In the genomic region with DNA sequence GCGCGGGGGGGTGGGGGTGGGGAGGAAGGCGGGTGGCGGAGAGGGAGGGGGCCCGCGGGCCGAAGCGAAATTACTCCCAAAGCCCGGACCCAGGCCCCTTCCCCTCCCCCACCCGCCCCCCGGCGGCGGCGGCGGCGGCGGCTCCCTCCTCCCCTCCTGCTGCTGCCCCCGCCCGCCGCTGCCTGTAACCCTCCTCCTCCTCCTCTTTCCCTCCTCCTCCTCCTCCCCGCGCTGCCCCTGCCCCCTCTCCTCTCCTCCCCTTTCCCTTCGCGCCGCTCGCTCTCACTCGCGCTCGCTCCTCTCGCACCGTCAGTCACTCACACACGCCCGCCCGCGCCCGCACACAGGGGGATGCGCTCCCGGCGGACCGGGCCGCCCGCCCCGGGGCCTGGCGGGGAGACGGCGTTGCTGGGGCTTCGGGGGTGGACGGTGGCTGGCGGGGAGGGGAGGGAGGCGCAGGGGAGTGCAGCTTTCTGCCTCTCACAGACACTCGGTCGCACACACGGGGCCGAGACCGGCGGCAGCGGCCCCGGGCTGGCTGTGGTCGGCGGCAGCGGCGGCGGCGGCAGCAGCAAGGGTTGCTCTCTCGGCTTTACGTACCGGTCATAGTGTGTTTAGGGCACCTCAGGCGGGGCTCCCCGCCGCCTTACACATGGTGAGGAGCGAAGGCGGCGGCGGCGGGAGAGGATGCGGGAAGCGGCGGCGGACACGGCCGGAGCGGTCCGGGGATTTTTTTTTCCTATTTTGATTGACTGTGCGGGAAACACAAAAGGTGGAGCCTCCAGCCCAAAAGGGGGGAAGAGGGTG, we compare ENCODE assay signal across 8 cellular contexts. TPM values are rescaled to one million over a fixed set of nuclear protein-coding genes. Genes with fewer than 3 reads are reported as not detected.
DNase-seq lines count a peak whose midpoint lies in the region; ATAC-seq and TF ChIP-seq lines count a peak whose summit lies in the region.

No MANE protein-coding gene starts in this region.

- intact Hi-C loops in left cardiac atrium (cut with DNase I): loop anchor here in 1 of 2 donors (5.0 kb wide), 1 partner anchor 78 kb away; no protein-coding TSS in a partner anchor

- POLR2A ChIA-PET in T-cell (lab: Charles Lee): interaction anchor here (0.5 to 0.6 kb wide), 2 partner anchors 81 to 279 kb away, joined by 3 to 4 read pairs; no protein-coding TSS in a partner anchor

- H3K4me1 Mint-ChIP-seq in GM23338 (peaks cover 38% of the 10 kb centered on the region), T-cell (peaks cover 37 to 45% (median 44%) of the 10 kb centered on the region in 3 donors), progenitor cell of endocrine pancreas (ENCODE audit: low read depth) (peaks cover 30% of the 10 kb centered on the region)

- H3K9me2 ChIP-seq in GM23338 (ENCODE audit: insufficient read depth): no peaks in the 10 kb centered on the region

- H3K27ac ChIP-seq in GM23338 (ENCODE audit: low read depth) (peak overlapping the region; percentile 97), urinary bladder (ENCODE audit: low read depth) (peak overlapping the region; percentile 100)

- WGBS in urinary bladder: under 1% methylated on average over 73 of the region's 84 CpGs

- H3K27ac Mint-ChIP-seq in GM23338: peak overlapping the region; percentile 98
- H3K27ac Mint-ChIP-seq in T-cell: peak overlapping the region; percentile 95 to 97
- H3K27ac Mint-ChIP-seq in progenitor cell of endocrine pancreas: peak overlapping the region; percentile 99

- H3K36me3 ChIP-seq in GM23338 (ENCODE audit: insufficient read depth) (0 out of 2 replicates have a peak, but pooled peaks cover 5% of the 10 kb centered on the region), urinary bladder (ENCODE audit: insufficient read depth) (no peaks in the 10 kb centered on the region)

- H3K9me3 Mint-ChIP-seq in GM23338 (peaks cover 4% of the 10 kb centered on the region; the same call in 2 of the 3 replicates), T-cell (peaks cover 0 to 3% (median 0%) of the 10 kb centered on the region in 3 donors), progenitor cell of endocrine pancreas (ENCODE audit: low read depth) (no peaks in the 10 kb centered on the region)

- H3F3A ChIP-seq in GM23338 (replicated peaks; ENCODE audit: low read depth): no peaks in the 10 kb centered on the region; the same call in 1 of the 2 replicates

- H4K20me1 ChIP-seq in GM23338 (replicated peaks; ENCODE audit: insufficient read depth): peaks cover 11% of the 10 kb centered on the region

- H3K36me3 Mint-ChIP-seq in GM23338 (ENCODE audit: low read depth) (peaks cover 30% of the 10 kb centered on the region), T-cell (peaks cover 20% of the 10 kb centered on the region), progenitor cell of endocrine pancreas (ENCODE audit: insufficient read depth) (peaks cover 11% of the 10 kb centered on the region)

- peak overlapping the region; percentile 72 for H3K4me3 ChIP-seq in GM23338
- peak overlapping the region; percentile 97 for H3K4me3 ChIP-seq in urinary bladder (ENCODE audit: low read depth, low read length)

- H3K4me3 Mint-ChIP-seq in GM23338: peak overlapping the region; percentile 91
- H3K4me3 Mint-ChIP-seq in T-cell: peak overlapping the region; percentile 97 to 98 (median 98)
- peak overlapping the region; percentile 97 for H3K4me3 Mint-ChIP-seq in progenitor cell of endocrine pancreas (ENCODE audit: low read depth)

- H3K79me2 ChIP-seq in GM23338 (replicated peaks; ENCODE audit: insufficient read depth): peaks cover 49% of the 10 kb centered on the region

- peak; percentile 41 for ATAC-seq in GM23338
- peak; percentile 45 to 54 (median 48) for ATAC-seq in T-cell (replicated peaks in 1 of 4)
- peak; percentile 82 to 87 for ATAC-seq in left cardiac atrium

- DNase-seq in DMS79 (lab: John Stamatoyannopoulos, UW): peak; percentile 59
- peak; percentile 79 for DNase-seq in GM23338 (ENCODE audit: low spot score)
- DNase-seq in NAMALWA (ENCODE audit: low spot score): peak; percentile 83
- DNase-seq in T-cell: peak; percentile 69 to 92 (median 84)
- peak; percentile 88 for DNase-seq in amniotic epithelial cell (ENCODE audit: low read depth)
- peak; percentile 90 for DNase-seq in left cardiac atrium
- peak; percentile 74 for DNase-seq in progenitor cell of endocrine pancreas (ENCODE audit: low spot score, unreplicated experiment)

- H3K4me2 ChIP-seq in GM23338: peak overlapping the region; percentile 80

- H2AFZ ChIP-seq in GM23338: no peak overlapping the region

- H3K27me3 ChIP-seq in GM23338 (ENCODE audit: insufficient read depth): no peaks in the 10 kb centered on the region

- H3K4me1 ChIP-seq in GM23338 (ENCODE audit: insufficient read depth) (peaks cover 30% of the 10 kb centered on the region), urinary bladder (ENCODE audit: insufficient read depth) (no peaks in the 10 kb centered on the region)

- H3K27me3 Mint-ChIP-seq in GM23338 (ENCODE audit: insufficient read depth, low read depth, poor library complexity) (peaks cover 11% of the 10 kb centered on the region), T-cell (no peaks in the 10 kb centered on the region), progenitor cell of endocrine pancreas (no peaks in the 10 kb centered on the region)

- TF ChIP-seq CTCF in GM23338 (conservative IDR thresholded peaks at IDR 0.05; ENCODE audit: low read depth in 2 of 2) (no peak), progenitor cell of endocrine pancreas (IDR thresholded peaks at IDR 0.05; ENCODE audit: unreplicated experiment) (no peak)

- CTCF ChIA-PET in T-cell (lab: Charles Lee): no interaction called here

TF ChIP-seq in GM23338, 12 proteins besides CTCF, POLR2A, EP300 and RAD21 (continues in another document):
- peak; percentile 74 for TF ChIP-seq POLR2AphosphoS5 (IDR thresholded peaks at IDR 0.05; ENCODE audit: low read depth)
- TF ChIP-seq, protein P1, sequence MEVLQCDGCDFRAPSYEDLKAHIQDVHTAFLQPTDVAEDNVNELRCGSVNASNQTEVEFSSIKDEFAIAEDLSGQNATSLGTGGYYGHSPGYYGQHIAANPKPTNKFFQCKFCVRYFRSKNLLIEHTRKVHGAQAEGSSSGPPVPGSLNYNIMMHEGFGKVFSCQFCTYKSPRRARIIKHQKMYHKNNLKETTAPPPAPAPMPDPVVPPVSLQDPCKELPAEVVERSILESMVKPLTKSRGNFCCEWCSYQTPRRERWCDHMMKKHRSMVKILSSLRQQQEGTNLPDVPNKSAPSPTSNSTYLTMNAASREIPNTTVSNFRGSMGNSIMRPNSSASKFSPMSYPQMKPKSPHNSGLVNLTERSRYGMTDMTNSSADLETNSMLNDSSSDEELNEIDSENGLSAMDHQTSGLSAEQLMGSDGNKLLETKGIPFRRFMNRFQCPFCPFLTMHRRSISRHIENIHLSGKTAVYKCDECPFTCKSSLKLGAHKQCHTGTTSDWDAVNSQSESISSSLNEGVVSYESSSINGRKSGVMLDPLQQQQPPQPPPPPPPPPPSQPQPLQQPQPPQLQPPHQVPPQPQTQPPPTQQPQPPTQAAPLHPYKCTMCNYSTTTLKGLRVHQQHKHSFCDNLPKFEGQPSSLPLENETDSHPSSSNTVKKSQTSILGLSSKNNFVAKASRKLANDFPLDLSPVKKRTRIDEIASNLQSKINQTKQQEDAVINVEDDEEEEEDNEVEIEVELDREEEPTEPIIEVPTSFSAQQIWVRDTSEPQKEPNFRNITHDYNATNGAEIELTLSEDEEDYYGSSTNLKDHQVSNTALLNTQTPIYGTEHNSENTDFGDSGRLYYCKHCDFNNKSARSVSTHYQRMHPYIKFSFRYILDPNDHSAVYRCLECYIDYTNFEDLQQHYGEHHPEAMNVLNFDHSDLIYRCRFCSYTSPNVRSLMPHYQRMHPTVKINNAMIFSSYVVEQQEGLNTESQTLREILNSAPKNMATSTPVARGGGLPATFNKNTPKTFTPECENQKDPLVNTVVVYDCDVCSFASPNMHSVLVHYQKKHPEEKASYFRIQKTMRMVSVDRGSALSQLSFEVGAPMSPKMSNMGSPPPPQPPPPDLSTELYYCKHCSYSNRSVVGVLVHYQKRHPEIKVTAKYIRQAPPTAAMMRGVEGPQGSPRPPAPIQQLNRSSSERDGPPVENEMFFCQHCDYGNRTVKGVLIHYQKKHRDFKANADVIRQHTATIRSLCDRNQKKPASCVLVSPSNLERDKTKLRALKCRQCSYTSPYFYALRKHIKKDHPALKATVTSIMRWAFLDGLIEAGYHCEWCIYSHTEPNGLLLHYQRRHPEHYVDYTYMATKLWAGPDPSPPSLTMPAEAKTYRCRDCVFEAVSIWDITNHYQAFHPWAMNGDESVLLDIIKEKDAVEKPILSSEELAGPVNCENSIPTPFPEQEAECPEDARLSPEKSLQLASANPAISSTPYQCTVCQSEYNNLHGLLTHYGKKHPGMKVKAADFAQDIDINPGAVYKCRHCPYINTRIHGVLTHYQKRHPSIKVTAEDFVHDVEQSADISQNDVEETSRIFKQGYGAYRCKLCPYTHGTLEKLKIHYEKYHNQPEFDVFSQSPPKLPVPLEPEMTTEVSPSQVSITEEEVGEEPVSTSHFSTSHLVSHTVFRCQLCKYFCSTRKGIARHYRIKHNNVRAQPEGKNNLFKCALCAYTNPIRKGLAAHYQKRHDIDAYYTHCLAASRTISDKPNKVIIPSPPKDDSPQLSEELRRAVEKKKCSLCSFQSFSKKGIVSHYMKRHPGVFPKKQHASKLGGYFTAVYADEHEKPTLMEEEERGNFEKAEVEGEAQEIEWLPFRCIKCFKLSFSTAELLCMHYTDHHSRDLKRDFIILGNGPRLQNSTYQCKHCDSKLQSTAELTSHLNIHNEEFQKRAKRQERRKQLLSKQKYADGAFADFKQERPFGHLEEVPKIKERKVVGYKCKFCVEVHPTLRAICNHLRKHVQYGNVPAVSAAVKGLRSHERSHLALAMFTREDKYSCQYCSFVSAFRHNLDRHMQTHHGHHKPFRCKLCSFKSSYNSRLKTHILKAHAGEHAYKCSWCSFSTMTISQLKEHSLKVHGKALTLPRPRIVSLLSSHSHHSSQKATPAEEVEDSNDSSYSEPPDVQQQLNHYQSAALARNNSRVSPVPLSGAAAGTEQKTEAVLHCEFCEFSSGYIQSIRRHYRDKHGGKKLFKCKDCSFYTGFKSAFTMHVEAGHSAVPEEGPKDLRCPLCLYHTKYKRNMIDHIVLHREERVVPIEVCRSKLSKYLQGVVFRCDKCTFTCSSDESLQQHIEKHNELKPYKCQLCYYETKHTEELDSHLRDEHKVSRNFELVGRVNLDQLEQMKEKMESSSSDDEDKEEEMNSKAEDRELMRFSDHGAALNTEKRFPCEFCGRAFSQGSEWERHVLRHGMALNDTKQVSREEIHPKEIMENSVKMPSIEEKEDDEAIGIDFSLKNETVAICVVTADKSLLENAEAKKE (CRISPR knock-in tag; IDR thresholded peaks at IDR 0.05): no peak

RNA-seq across cellular contexts. Expression of a gene that starts 0.4 kb away (rescaled TPM):
- total RNA-seq in GM23338 (2014; rRNA removed; shearing (Covaris generic)): 96.9 and 110 TPM in 2 replicates
- polyA plus RNA-seq in GM23338 (2016; fragmentation: Nextera tagmentation; extraction: Ambion mirVana) (21.9 and 24.1 TPM in 2 replicates), urinary bladder (38.8 TPM)
- total RNA-seq in T-cell (100 to 1,000 TPM; 107 to 150 (median 123) TPM), left cardiac atrium (10 to 100 TPM; 42.9 to 49.0 TPM), progenitor cell of endocrine pancreas (93.8 and 96.9 TPM in 2 replicates), urinary bladder (236 TPM)

Comparison
In these comparisons a context has a peak if more than half of its experiments do, and no peak if none do; other contexts are left out.
1. Peak in every context shown above with its lines: DNase-seq, ATAC-seq, H3K4me3 ChIP-seq and H3K27ac ChIP-seq.